ENCODE assay signal across 8 cellular contexts in the genomic region with DNA sequence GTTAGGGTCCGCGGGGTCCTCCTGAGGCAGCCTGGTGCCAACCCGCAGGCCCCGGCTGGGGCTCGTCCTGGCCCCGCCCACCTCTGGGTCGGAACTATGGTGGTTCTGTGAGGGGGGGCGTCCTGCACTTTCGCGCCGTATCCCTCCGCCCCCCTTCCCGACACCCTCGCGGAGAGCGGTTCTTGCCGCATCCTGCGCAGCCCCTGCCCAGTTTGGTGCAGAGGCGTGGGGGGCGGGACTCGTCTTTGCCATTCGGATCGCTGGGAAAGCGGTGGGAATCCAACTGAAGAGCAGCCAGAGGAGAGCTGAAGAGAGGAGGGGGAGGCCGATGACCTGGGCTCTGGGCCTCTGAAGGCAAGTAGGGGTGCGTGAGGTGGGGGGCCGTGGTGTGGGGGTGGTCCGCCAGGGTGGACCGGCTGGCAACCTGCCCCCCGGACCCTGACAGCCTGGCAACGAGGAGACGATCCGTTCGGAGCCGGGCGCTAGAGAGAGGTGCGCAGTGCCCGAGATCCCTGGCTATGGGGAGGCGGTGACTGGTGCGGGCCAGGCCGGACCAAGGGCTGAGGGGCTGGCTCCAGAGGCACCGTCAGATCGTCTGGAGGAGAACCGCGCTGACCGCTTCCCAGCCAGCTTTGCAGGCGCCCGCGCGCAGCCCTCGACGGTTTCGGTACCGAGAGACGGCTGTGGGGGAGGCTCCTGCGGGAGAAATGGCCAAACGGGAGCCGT. TPM values are rescaled to one million over a fixed set of nuclear protein-coding genes. Genes with fewer than 3 reads are reported as not detected.
DNase-seq lines count a peak whose midpoint lies in the region; ATAC-seq and TF ChIP-seq lines count a peak whose summit lies in the region.

A gene with protein sequence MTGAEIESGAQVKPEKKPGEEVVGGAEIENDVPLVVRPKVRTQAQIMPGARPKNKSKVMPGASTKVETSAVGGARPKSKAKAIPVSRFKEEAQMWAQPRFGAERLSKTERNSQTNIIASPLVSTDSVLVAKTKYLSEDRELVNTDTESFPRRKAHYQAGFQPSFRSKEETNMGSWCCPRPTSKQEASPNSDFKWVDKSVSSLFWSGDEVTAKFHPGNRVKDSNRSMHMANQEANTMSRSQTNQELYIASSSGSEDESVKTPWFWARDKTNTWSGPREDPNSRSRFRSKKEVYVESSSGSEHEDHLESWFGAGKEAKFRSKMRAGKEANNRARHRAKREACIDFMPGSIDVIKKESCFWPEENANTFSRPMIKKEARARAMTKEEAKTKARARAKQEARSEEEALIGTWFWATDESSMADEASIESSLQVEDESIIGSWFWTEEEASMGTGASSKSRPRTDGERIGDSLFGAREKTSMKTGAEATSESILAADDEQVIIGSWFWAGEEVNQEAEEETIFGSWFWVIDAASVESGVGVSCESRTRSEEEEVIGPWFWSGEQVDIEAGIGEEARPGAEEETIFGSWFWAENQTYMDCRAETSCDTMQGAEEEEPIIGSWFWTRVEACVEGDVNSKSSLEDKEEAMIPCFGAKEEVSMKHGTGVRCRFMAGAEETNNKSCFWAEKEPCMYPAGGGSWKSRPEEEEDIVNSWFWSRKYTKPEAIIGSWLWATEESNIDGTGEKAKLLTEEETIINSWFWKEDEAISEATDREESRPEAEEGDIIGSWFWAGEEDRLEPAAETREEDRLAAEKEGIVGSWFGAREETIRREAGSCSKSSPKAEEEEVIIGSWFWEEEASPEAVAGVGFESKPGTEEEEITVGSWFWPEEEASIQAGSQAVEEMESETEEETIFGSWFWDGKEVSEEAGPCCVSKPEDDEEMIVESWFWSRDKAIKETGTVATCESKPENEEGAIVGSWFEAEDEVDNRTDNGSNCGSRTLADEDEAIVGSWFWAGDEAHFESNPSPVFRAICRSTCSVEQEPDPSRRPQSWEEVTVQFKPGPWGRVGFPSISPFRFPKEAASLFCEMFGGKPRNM (N-terminal part only) (plus strand): TSS at position 242 of the 726 bp plus-strand sequence. CDS start 2,431 bp downstream, outside the sequence.

- no peak for TF ChIP-seq CTCF in CD8-positive, alpha-beta T cell (IDR thresholded peaks at IDR 0.05)

- H3K9me3 ChIP-seq in CD8-positive, alpha-beta T cell (ENCODE audit: low read length) = no peaks in the 10 kb centered on the region
- H3K9me3 ChIP-seq in HUES6 (ENCODE audit: control insufficient read depth, insufficient read depth, low read depth, low read length) = peaks cover 5% of the 10 kb centered on the region; the same call in 1 of the 2 replicates
- no peaks in the 10 kb centered on the region for H3K9me3 ChIP-seq in effector memory CD4-positive, alpha-beta T cell (ENCODE audit: control insufficient read depth, low read length)

- H3K27me3 ChIP-seq in CD8-positive, alpha-beta T cell (ENCODE audit: insufficient read depth, low read length) = no peaks in the 10 kb centered on the region
- peaks cover 25% of the 10 kb centered on the region for H3K27me3 ChIP-seq in HUES6 (ENCODE audit: control insufficient read depth, insufficient read depth, low read length)
- no peaks in the 10 kb centered on the region for H3K27me3 ChIP-seq in effector memory CD4-positive, alpha-beta T cell (replicated peaks; ENCODE audit: control insufficient read depth, insufficient read depth, low read length, poor library complexity, severe bottlenecking)

- ATAC-seq in CD8-positive, alpha-beta T cell = peak; percentile 69
- peak; percentile 54 for ATAC-seq in activated CD8-positive, alpha-beta T cell treated with anti-CD3 and anti-CD28 coated beads, Interleukin-2, amount 10 ng/mL, durations not matched to agents 7 days and 5 days
- ATAC-seq in memory B cell (ENCODE audit: low read depth) = peak; percentile 68
- ATAC-seq in GM21367 (IDR thresholded peaks at IDR 0.05; ENCODE audit: unreplicated experiment) = no peak
- ATAC-seq in GM21619 (IDR thresholded peaks at IDR 0.05; ENCODE audit: unreplicated experiment) = no peak

- H3K27ac Mint-ChIP-seq in CD8-positive, alpha-beta T cell = peak within 1 kb of the TSS; percentile 98
- H3K27ac Mint-ChIP-seq in activated CD8-positive, alpha-beta T cell treated with anti-CD3 and anti-CD28 coated beads, Interleukin-2, amount 10 ng/mL, durations not matched to agents 7 days and 5 days = peak within 1 kb of the TSS; percentile 67
- H3K27ac Mint-ChIP-seq in memory B cell = peak within 1 kb of the TSS; percentile 91

- H3K4me1 Mint-ChIP-seq in CD8-positive, alpha-beta T cell (ENCODE audit: low read depth) = peaks cover 40% of the 10 kb centered on the region
- H3K4me1 Mint-ChIP-seq in activated CD8-positive, alpha-beta T cell treated with anti-CD3 and anti-CD28 coated beads, Interleukin-2, amount 10 ng/mL, durations not matched to agents 7 days and 5 days (ENCODE audit: low read depth) = peaks cover 17% of the 10 kb centered on the region
- H3K4me1 Mint-ChIP-seq in memory B cell = peaks cover 9% of the 10 kb centered on the region

- H3K27me3 Mint-ChIP-seq in CD8-positive, alpha-beta T cell (ENCODE audit: low read depth) = no peaks in the 10 kb centered on the region
- no peaks in the 10 kb centered on the region for H3K27me3 Mint-ChIP-seq in activated CD8-positive, alpha-beta T cell treated with anti-CD3 and anti-CD28 coated beads, Interleukin-2, amount 10 ng/mL, durations not matched to agents 7 days and 5 days (ENCODE audit: low read depth)
- no peaks in the 10 kb centered on the region for H3K27me3 Mint-ChIP-seq in memory B cell

- peak; percentile 27 to 80 (median 68) for DNase-seq in CD8-positive, alpha-beta T cell
- peak; percentile 28 for DNase-seq in activated CD8-positive, alpha-beta T cell treated with anti-CD3 and anti-CD28 coated beads, Interleukin-2, amount 10 ng/mL, durations not matched to agents 7 days and 5 days
- DNase-seq in effector memory CD4-positive, alpha-beta T cell = peak; percentile 44 to 56 (median 50)
- DNase-seq in memory B cell (ENCODE audit: low spot score in 2 of 2) = peak; percentile 30 to 45
- DNase-seq in stimulated activated CD8-positive, alpha-beta memory T cell treated with anti-CD3 and anti-CD28 coated beads, Interleukin-4, amount 100 ng/mL, for 24 hours (ENCODE audit: low read depth) = peak; percentile 34

- H3K27ac ChIP-seq in CD8-positive, alpha-beta T cell (ENCODE audit: low read depth, low read length) = peak within 1 kb of the TSS; percentile 78
- H3K27ac ChIP-seq in HUES6 (ENCODE audit: low read depth, low read length) = no peak within 1 kb of the TSS
- H3K27ac ChIP-seq in effector memory CD4-positive, alpha-beta T cell (ENCODE audit: insufficient read depth, low read length, poor library complexity, severe bottlenecking) = peak within 1 kb of the TSS; percentile 67

- H3K4me3 ChIP-seq in CD8-positive, alpha-beta T cell (ENCODE audit: low read depth, low read length) = peak within 1 kb of the TSS; percentile 73
- peak within 1 kb of the TSS; percentile 64 for H3K4me3 ChIP-seq in HUES6 (ENCODE audit: low read depth, low read length)
- peak within 1 kb of the TSS; percentile 71 for H3K4me3 ChIP-seq in effector memory CD4-positive, alpha-beta T cell (ENCODE audit: insufficient read depth, low read depth, low read length, poor library complexity, severe bottlenecking)

- peaks cover 35% of the 10 kb centered on the region for H3K36me3 Mint-ChIP-seq in CD8-positive, alpha-beta T cell
- no peaks in the 10 kb centered on the region for H3K36me3 Mint-ChIP-seq in activated CD8-positive, alpha-beta T cell treated with anti-CD3 and anti-CD28 coated beads, Interleukin-2, amount 10 ng/mL, durations not matched to agents 7 days and 5 days (ENCODE audit: low read depth)
- peaks cover 10% of the 10 kb centered on the region for H3K36me3 Mint-ChIP-seq in memory B cell

- H3K36me3 ChIP-seq in CD8-positive, alpha-beta T cell (ENCODE audit: insufficient read depth, low read length) = no peaks in the 10 kb centered on the region
- no peaks in the 10 kb centered on the region for H3K36me3 ChIP-seq in HUES6 (ENCODE audit: control insufficient read depth, insufficient read depth, low read length)
- no peaks in the 10 kb centered on the region for H3K36me3 ChIP-seq in effector memory CD4-positive, alpha-beta T cell (ENCODE audit: control insufficient read depth, insufficient read depth, low read length)

- intact Hi-C loops in CD8-positive, alpha-beta T cell (cut with DNase I, micrococcal nuclease) = loop anchor here (1.0 to 10.0 kb wide), 6 partner anchors 8 to 1239 kb away; a partner anchor contains a TSS

- H3K4me3 Mint-ChIP-seq in CD8-positive, alpha-beta T cell = peak within 1 kb of the TSS; percentile 99
- H3K4me3 Mint-ChIP-seq in activated CD8-positive, alpha-beta T cell treated with anti-CD3 and anti-CD28 coated beads, Interleukin-2, amount 10 ng/mL, durations not matched to agents 7 days and 5 days = peak within 1 kb of the TSS; percentile 84
- peak within 1 kb of the TSS; percentile 99 for H3K4me3 Mint-ChIP-seq in memory B cell

- CTCF ChIA-PET in CD8-positive, alpha-beta T cell (lab: Charles Lee) = no interaction called here
- CTCF ChIA-PET in activated CD8-positive, alpha-beta T cell treated with anti-CD3 and anti-CD28 coated beads, Interleukin-2, amount 10 ng/mL, durations not matched to agents 7 days and 5 days (lab: Charles Lee) = interaction anchor here (1.5 kb wide), 1 partner anchor 53 kb away, joined by 3 read pairs; no protein-coding TSS in a partner anchor

- no peaks in the 10 kb centered on the region for H3K9me3 Mint-ChIP-seq in CD8-positive, alpha-beta T cell
- H3K9me3 Mint-ChIP-seq in activated CD8-positive, alpha-beta T cell treated with anti-CD3 and anti-CD28 coated beads, Interleukin-2, amount 10 ng/mL, durations not matched to agents 7 days and 5 days (ENCODE audit: insufficient read depth) = no peaks in the 10 kb centered on the region
- peaks cover 7% of the 10 kb centered on the region for H3K9me3 Mint-ChIP-seq in memory B cell

- peaks cover 13% of the 10 kb centered on the region for H3K4me1 ChIP-seq in CD8-positive, alpha-beta T cell (ENCODE audit: insufficient read depth, low read length)
- 0 out of 2 replicates have a peak, but pooled peaks cover 3% of the 10 kb centered on the region for H3K4me1 ChIP-seq in HUES6 (ENCODE audit: control insufficient read depth, insufficient read depth, low read length)
- H3K4me1 ChIP-seq in effector memory CD4-positive, alpha-beta T cell (ENCODE audit: control insufficient read depth, insufficient read depth, low read length, poor library complexity, severe bottlenecking) = peaks cover 5% of the 10 kb centered on the region

- POLR2A ChIA-PET in CD8-positive, alpha-beta T cell (lab: Charles Lee) = interaction anchor here (0.8 to 1.4 kb wide), 3 partner anchors 18 to 70 kb away, joined by 3 to 9 read pairs (median 4); a partner anchor contains a TSS
- POLR2A ChIA-PET in activated CD8-positive, alpha-beta T cell treated with anti-CD3 and anti-CD28 coated beads, Interleukin-2, amount 10 ng/mL, durations not matched to agents 7 days and 5 days (lab: Charles Lee) = interaction anchor here (0.6 kb wide), 2 partner anchors 719 to 1710 kb away, joined by 3 read pairs; a partner anchor contains a TSS

- no peak within 1 kb of the TSS for H3K9ac ChIP-seq in HUES6 (ENCODE audit: low read length)

RNA-seq across cellular contexts. Expression of the gene that starts here (rescaled TPM):
- total RNA-seq in CD8-positive, alpha-beta T cell = 10 to 100 TPM; 65.4 to 67.3 TPM
- total RNA-seq in activated CD8-positive, alpha-beta T cell treated with anti-CD3 and anti-CD28 coated beads, Interleukin-2, amount 10 ng/mL, durations not matched to agents 7 days and 5 days = 1 to 10 TPM; 1.1 to 1.3 TPM

Comparison
In these comparisons a context has a peak if more than half of its experiments do, and no peak if none do; other contexts are left out.
1. RNA of the gene that starts here (total RNA-seq): 65.4 to 67.3 TPM in CD8-positive, alpha-beta T cell; 1.1 to 1.3 TPM in activated CD8-positive, alpha-beta T cell treated with anti-CD3 and anti-CD28 coated beads, Interleukin-2, amount 10 ng/mL, durations not matched to agents 7 days and 5 days; every median in the first group is over 10 times any median in the second.
2. ATAC-seq: peak in CD8-positive, alpha-beta T cell (single experiment), activated CD8-positive, alpha-beta T cell treated with anti-CD3 and anti-CD28 coated beads, Interleukin-2, amount 10 ng/mL, durations not matched to agents 7 days and 5 days (single experiment) and memory B cell (single experiment); none in GM21367 (single experiment) and GM21619 (single experiment).
3. Peak in every context shown above with its lines, with median percentiles within 50 percentile points of each other: DNase-seq, H3K4me3 ChIP-seq, H3K27ac Mint-ChIP-seq and H3K4me3 Mint-ChIP-seq.